Comparison of ENCODE assay signal across 9 cellular contexts in genomic region chr14:92531151-92531873, GRCh38. TPM values are rescaled to one million over a fixed set of nuclear protein-coding genes. Genes with fewer than 3 reads are reported as not detected.
DNase-seq lines count a peak whose midpoint lies in the region; ATAC-seq, FAIRE-seq and TF ChIP-seq lines count a peak whose summit lies in the region.
"Had no signal": no experiment of that assay in that cellular context is flagged by ENCODE, and none has a peak within 500 bp of the region (broad histone marks: within the 10 kb centered on the region; RNA-seq: fewer than 3 reads in every experiment).

No MANE protein-coding gene starts in this region.

- no peak for TF ChIP-seq CTCF in bronchial epithelial cell (IDR thresholded peaks at IDR 0.05; ENCODE audit: insufficient read depth, low read length, severe bottlenecking)
- no peak for TF ChIP-seq CTCF in dorsolateral prefrontal cortex (IDR thresholded peaks at IDR 0.05 in 54 of 56, conservative IDR thresholded peaks at IDR 0.05 in 2 of 56; ENCODE audit: low read depth in 1 of 56, partially characterized antibody in 56 of 56)

- H3K4me1 Mint-ChIP-seq in T-helper 1 cell treated with Interleukin-12 subunit alpha and Interleukin-12 subunit beta and Interleukin-4 antibody, amounts not matched to agents 30 μg/mL and 1 μg/mL, for 36 hours (ENCODE audit: low read depth), result peaks cover 43% of the 10 kb centered on the region

- no peaks in the 10 kb centered on the region for H3K36me3 Mint-ChIP-seq in T-helper 1 cell treated with Interleukin-12 subunit alpha and Interleukin-12 subunit beta and Interleukin-4 antibody, amounts not matched to agents 30 μg/mL and 1 μg/mL, for 36 hours (ENCODE audit: low read depth)

- no peak overlapping the region for H3K4me3 ChIP-seq in bronchial epithelial cell (ENCODE audit: low read depth, low read length)
- no peak overlapping the region for H3K4me3 ChIP-seq in dorsolateral prefrontal cortex

- FAIRE-seq in bronchial epithelial cell (lab: Jason Lieb, UNC), result peak; percentile 28
- FAIRE-seq: astrocyte had no signal

- ATAC-seq in GM18520 (IDR thresholded peaks at IDR 0.05; ENCODE audit: unreplicated experiment) (peak; percentile 77), GM21447 (IDR thresholded peaks at IDR 0.05; ENCODE audit: unreplicated experiment) (no peak)

- H3K27me3 ChIP-seq in bronchial epithelial cell (ENCODE audit: control insufficient read depth, insufficient read depth, low read length), result no peaks in the 10 kb centered on the region
- no peaks in the 10 kb centered on the region for H3K27me3 ChIP-seq in dorsolateral prefrontal cortex

- peak overlapping the region; percentile 80 for H3K27ac Mint-ChIP-seq in T-helper 1 cell treated with Interleukin-12 subunit alpha and Interleukin-12 subunit beta and Interleukin-4 antibody, amounts not matched to agents 30 μg/mL and 1 μg/mL, for 36 hours

- DNase-seq in bronchial epithelial cell (ENCODE audit: low read depth), result no peak
- peak; percentile 79 for DNase-seq in stimulated activated CD8-positive, alpha-beta memory T cell treated with anti-CD3 and anti-CD28 coated beads, Interleukin-12 subunit alpha, Interleukin-12 subunit beta, amount 100 ng/mL, for 1 hour (ENCODE audit: low read depth)
- no peak for DNase-seq in RPMI8226
- no peak for DNase-seq in NCI-H1105 treated with DMSO at 0.1 percent for 48 hours (lab: John Stamatoyannopoulos, UW)
- DNase-seq in dorsolateral prefrontal cortex, result no peak

- H3K27ac ChIP-seq in dorsolateral prefrontal cortex, result no peak overlapping the region

- intact Hi-C loops in dorsolateral prefrontal cortex (cut with DNase I), result no loop called here

- H3K9me3 Mint-ChIP-seq in T-helper 1 cell treated with Interleukin-12 subunit alpha and Interleukin-12 subunit beta and Interleukin-4 antibody, amounts not matched to agents 30 μg/mL and 1 μg/mL, for 36 hours, result no peaks in the 10 kb centered on the region

- H3K36me3 ChIP-seq in bronchial epithelial cell (ENCODE audit: control insufficient read depth, insufficient read depth, low read length), result no peaks in the 10 kb centered on the region

- H3K27me3 Mint-ChIP-seq in T-helper 1 cell treated with Interleukin-12 subunit alpha and Interleukin-12 subunit beta and Interleukin-4 antibody, amounts not matched to agents 30 μg/mL and 1 μg/mL, for 36 hours (ENCODE audit: low read depth), result peaks cover 20% of the 10 kb centered on the region

- H3K4me3 Mint-ChIP-seq in T-helper 1 cell treated with Interleukin-12 subunit alpha and Interleukin-12 subunit beta and Interleukin-4 antibody, amounts not matched to agents 30 μg/mL and 1 μg/mL, for 36 hours, result peak overlapping the region; percentile 42

RNA-seq across cellular contexts. Expression of gene RIN3, which starts 17.7 kb away (rescaled TPM):
- total RNA-seq in bronchial epithelial cell, result 2.9 and 3.5 TPM in 2 replicates
- total RNA-seq in dorsolateral prefrontal cortex, result 10 to 100 TPM in 75 of 120 experiments, 1 to 10 TPM in 45; 4.9 to 26.2 (median 11.7) TPM
